Comparison of ENCODE assay signal across 8 cellular contexts in the genomic region with DNA sequence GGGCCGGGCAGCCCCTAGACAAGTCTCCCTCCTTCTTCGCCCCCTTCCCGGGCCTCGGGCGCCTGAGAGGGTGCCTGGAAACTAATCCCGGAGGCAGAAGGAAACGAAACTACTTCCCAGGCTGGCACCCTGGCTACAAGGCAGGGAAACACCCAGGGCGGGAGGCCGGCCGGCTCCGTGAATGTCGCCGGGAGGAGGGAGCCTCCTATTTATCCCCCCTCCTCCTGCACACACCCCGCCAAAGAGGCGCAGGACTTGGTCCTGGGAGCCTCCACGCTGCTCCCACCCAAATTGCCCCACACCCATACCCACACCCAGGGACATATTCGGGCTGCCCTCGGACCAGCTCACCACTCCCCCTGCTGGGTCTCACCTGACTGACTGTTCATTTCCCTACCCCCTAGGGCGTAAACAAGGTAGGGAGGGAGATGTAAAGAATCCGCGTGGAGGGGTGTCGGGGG. TPM values are rescaled to one million over a fixed set of nuclear protein-coding genes. Genes with fewer than 3 reads are reported as not detected.
DNase-seq lines count a peak whose midpoint lies in the region; ATAC-seq and TF ChIP-seq lines count a peak whose summit lies in the region.

A gene with protein sequence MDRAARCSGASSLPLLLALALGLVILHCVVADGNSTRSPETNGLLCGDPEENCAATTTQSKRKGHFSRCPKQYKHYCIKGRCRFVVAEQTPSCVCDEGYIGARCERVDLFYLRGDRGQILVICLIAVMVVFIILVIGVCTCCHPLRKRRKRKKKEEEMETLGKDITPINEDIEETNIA (minus strand): TSS at position 183 of the 461 bp plus-strand sequence. CDS start 198 bp downstream, outside the sequence.

- no peaks in the 10 kb centered on the region for H3K4me1 Mint-ChIP-seq in natural killer cell

- POLR2A ChIA-PET in BJ (lab: Charles Lee): no interaction called here
- POLR2A ChIA-PET in HCT116 (lab: Charles Lee): interaction anchor here (1.3 to 1.8 kb wide), 3 partner anchors 19 to 349 kb away, joined by 3 to 13 read pairs (median 4); a partner anchor contains a TSS

- H3K27me3 Mint-ChIP-seq in natural killer cell (ENCODE audit: low read depth in 2 of 2): peaks cover 26 to 35% of the 10 kb centered on the region in 2 donors

- H3K4me2 ChIP-seq in HCT116 (ENCODE audit: low read length): peak within 1 kb of the TSS; percentile 92

- 0% methylated on average over 1 to 3 of the region's 22 CpGs for WGBS in esophagus squamous epithelium, 2 donors

- intact Hi-C loops in HCT116 (cut with micrococcal nuclease): loop anchor here (2.0 to 5.0 kb wide), 3 partner anchors 120 to 472 kb away; no protein-coding TSS in a partner anchor
- intact Hi-C loops in esophagus squamous epithelium (cut with DNase I): no loop called here
- intact Hi-C loops in natural killer cell (cut with micrococcal nuclease): no loop called here

- RAD21 ChIA-PET in HCT116 (lab: Charles Lee; ENCODE audit: low non-redundant PET in 1 of 2, low total read pairs in 2 of 2, uncharacterized antibody in 2 of 2, unreplicated experiment in 2 of 2): interaction anchor here in 1 of 2 experiments (1.1 kb wide), 1 partner anchor 262 kb away, joined by 3 read pairs; no protein-coding TSS in a partner anchor

- H3K9ac ChIP-seq in HCT116 (ENCODE audit: low read length): peak within 1 kb of the TSS; percentile 69

- no peak within 1 kb of the TSS for H3K27ac Mint-ChIP-seq in natural killer cell

- H4K20me1 ChIP-seq in HCT116 (ENCODE audit: insufficient read depth): no peaks in the 10 kb centered on the region

- H3K79me2 ChIP-seq in HCT116 (ENCODE audit: insufficient read depth, low read length): no peaks in the 10 kb centered on the region

- TF ChIP-seq RAD21 in HCT116 (IDR thresholded peaks at IDR 0.05; ENCODE audit: low read depth): peak; percentile 63

- ATAC-seq in HCT116 (peak; percentile 88), RWPE2 (ENCODE audit: low read depth) (peak; percentile 85), HG02610 (IDR thresholded peaks at IDR 0.05; ENCODE audit: unreplicated experiment) (no peak), GM18498 (IDR thresholded peaks at IDR 0.05; ENCODE audit: unreplicated experiment) (no peak), natural killer cell (no peak)

- TSS peak; percentile 84 for BruUV-seq in HCT116 (replicated peaks; lab: Mats Ljungman, UMichigan)

- H3K36me3 ChIP-seq in BJ (ENCODE audit: control insufficient read depth, insufficient read depth, low read length) (no peaks in the 10 kb centered on the region), HCT116 (ENCODE audit: control insufficient read depth in 1 of 2, insufficient read depth in 2 of 2, low read length in 2 of 2) (no peaks in the 10 kb centered on the region), RWPE2 (ENCODE audit: low read depth) (no peaks in the 10 kb centered on the region), esophagus squamous epithelium (no peaks in the 10 kb centered on the region), muscle layer of duodenum (ENCODE audit: control insufficient read depth in 1 of 2, insufficient read depth in 2 of 2, low read length in 2 of 2) (no peaks in the 10 kb centered on the region)

- H3K9me3 ChIP-seq in HCT116 (ENCODE audit: control insufficient read depth in 1 of 2, insufficient read depth in 1 of 2, low read depth in 1 of 2, low read length in 2 of 2) (no peaks in the 10 kb centered on the region), RWPE2 (ENCODE audit: severe bottlenecking) (no peaks in the 10 kb centered on the region), esophagus squamous epithelium (no peaks in the 10 kb centered on the region), muscle layer of duodenum (ENCODE audit: control insufficient read depth in 1 of 2, low read length in 2 of 2) (no peaks in the 10 kb centered on the region)

- no peak for DNase-seq in BJ (ENCODE audit: low read depth)
- peak; percentile 43 for DNase-seq in HCT116 (ENCODE audit: low read depth, low spot score)
- DNase-seq in RWPE2 (ENCODE audit: low spot score): peak; percentile 49
- DNase-seq in esophagus squamous epithelium (lab: John Stamatoyannopoulos, UW): no peak
- no peak for DNase-seq in natural killer cell

- H3K9me2 ChIP-seq in HCT116 (ENCODE audit: insufficient read depth): no peaks in the 10 kb centered on the region

- H3K4me3 Mint-ChIP-seq in natural killer cell: no peak within 1 kb of the TSS

- peak within 1 kb of the TSS; percentile 38 for H3K4me3 ChIP-seq in BJ (ENCODE audit: low read depth, low read length)
- H3K4me3 ChIP-seq in HCT116 (replicated peaks in 1 of 2; ENCODE audit: low read depth in 1 of 2, low read length in 2 of 2): peak within 1 kb of the TSS; percentile 61 to 69
- H3K4me3 ChIP-seq in RWPE2 (ENCODE audit: severe bottlenecking): peak within 1 kb of the TSS; percentile 61
- H3K4me3 ChIP-seq in esophagus squamous epithelium: peak within 1 kb of the TSS; percentile 66 to 76 (median 72)
- H3K4me3 ChIP-seq in muscle layer of duodenum (ENCODE audit: low read depth in 1 of 2, low read length in 2 of 2): peak within 1 kb of the TSS; percentile 69 to 77

- no peaks in the 10 kb centered on the region for H3K36me3 Mint-ChIP-seq in natural killer cell

- H2AFZ ChIP-seq in HCT116 (ENCODE audit: low read depth, low read length, poor library complexity, severe bottlenecking): peak within 1 kb of the TSS; percentile 79

- CTCF ChIA-PET in BJ (lab: Yijun Ruan, JAX): no interaction called here
- CTCF ChIA-PET in HCT116 (lab: Charles Lee): interaction anchor here (0.6 to 2.3 kb wide), 19 partner anchors 8 to 569 kb away, joined by 3 to 17 read pairs (median 3); no protein-coding TSS in a partner anchor

- TF ChIP-seq CTCF in BJ (IDR thresholded peaks at IDR 0.05; ENCODE audit: insufficient read depth, low read depth, low read length) (peak; percentile 36), HCT116 (IDR thresholded peaks at IDR 0.05 in 2 of 3, conservative IDR thresholded peaks at IDR 0.05 in 1 of 3; ENCODE audit: borderline replicate concordance in 1 of 3, insufficient read depth in 1 of 3, low read depth in 2 of 3, low read length in 2 of 3) (peak in 2 of 3 experiments; percentile 62 to 70; a peak in 4 of 6 replicates), RWPE2 (IDR thresholded peaks at IDR 0.05; ENCODE audit: poor library complexity, severe bottlenecking) (peak; percentile 58), esophagus squamous epithelium (IDR thresholded peaks at IDR 0.05) (peak in 5 of 6 experiments; percentile 30 to 58 (median 34)), natural killer cell (IDR thresholded peaks at IDR 0.05) (no peak)

- H3K9me3 Mint-ChIP-seq in natural killer cell: peaks cover 2% of the 10 kb centered on the region in 2 donors

- H3K4me1 ChIP-seq in HCT116 (ENCODE audit: control insufficient read depth in 1 of 2, insufficient read depth in 2 of 2, low read length in 2 of 2) (peaks cover 9 to 19% of the 10 kb centered on the region in 2 experiments), RWPE2 (ENCODE audit: insufficient read depth, poor library complexity, severe bottlenecking) (no peaks in the 10 kb centered on the region), esophagus squamous epithelium (peaks cover 3 to 46% (median 13%) of the 10 kb centered on the region in 3 donors), muscle layer of duodenum (ENCODE audit: control insufficient read depth in 1 of 2, insufficient read depth in 2 of 2, low read length in 2 of 2) (peaks cover 0 to 3% of the 10 kb centered on the region in 2 donors)

- peaks cover 11% of the 10 kb centered on the region for H3K27me3 ChIP-seq in BJ (ENCODE audit: control insufficient read depth, insufficient read depth, low read length)
- no peaks in the 10 kb centered on the region for H3K27me3 ChIP-seq in HCT116 (ENCODE audit: insufficient read depth, low read length)
- H3K27me3 ChIP-seq in RWPE2 (ENCODE audit: insufficient read depth, poor library complexity, severe bottlenecking): no peaks in the 10 kb centered on the region
- peaks cover 0 to 26% (median 0%) of the 10 kb centered on the region in 4 donors for H3K27me3 ChIP-seq in esophagus squamous epithelium
- no peaks in the 10 kb centered on the region for H3K27me3 ChIP-seq in muscle layer of duodenum (ENCODE audit: low read depth, low read length)

- H3K27ac ChIP-seq in HCT116 (ENCODE audit: low read depth, low read length): peak within 1 kb of the TSS; percentile 84
- H3K27ac ChIP-seq in RWPE2 (ENCODE audit: poor library complexity, severe bottlenecking): no peak within 1 kb of the TSS
- H3K27ac ChIP-seq in esophagus squamous epithelium: peak within 1 kb of the TSS; percentile 82 to 94 (median 89)
- H3K27ac ChIP-seq in muscle layer of duodenum (ENCODE audit: low read length): peak within 1 kb of the TSS; percentile 81

- TF ChIP-seq POLR2A in HCT116 (IDR thresholded peaks at IDR 0.05; ENCODE audit: borderline replicate concordance, extremely low read depth, insufficient read depth, insufficient read length): no peak
- TF ChIP-seq POLR2A in esophagus squamous epithelium (IDR thresholded peaks at IDR 0.05): no peak

TF ChIP-seq in HCT116, 20 proteins besides CTCF, POLR2A, EP300 and RAD21 (continues in another document):
- TF ChIP-seq CEBPB (IDR thresholded peaks at IDR 0.05; ENCODE audit: low read depth): no peak

RNA-seq across cellular contexts. Expression of the gene that starts here (rescaled TPM):
- polyA plus RNA-seq in BJ (2011; rRNA removed): not detected in 2 replicates
- not detected in 2 replicates for polyA minus RNA-seq in BJ (2011; rRNA and poly(A)+ RNA removed)
- 4.5 TPM for total RNA-seq in HCT116 (2021; ENCODE audit: unreplicated experiment)
- 2.2 and 2.4 TPM in 2 replicates for polyA plus RNA-seq in HCT116 (2012)
- 10 to 100 TPM in 1 of 4 donors, 1 to 10 TPM in 3; 1.8 to 13.4 (median 4.6) TPM for total RNA-seq in esophagus squamous epithelium
- not detected for total RNA-seq in natural killer cell

Comparison
In these comparisons a context has a peak if more than half of its experiments do, and no peak if none do; other contexts are left out.
1. DNase-seq: peak in HCT116 (single experiment) and RWPE2 (single experiment); none in BJ (single experiment), esophagus squamous epithelium (single experiment) and natural killer cell (single experiment).
2. ATAC-seq: peak in HCT116 (single experiment) and RWPE2 (single experiment); none in HG02610 (single experiment), GM18498 (single experiment) and natural killer cell (0 of 3).
3. Peak in every context shown above with its lines, with median percentiles within 50 percentile points of each other: H3K4me3 ChIP-seq.